In genomic region chr5:131413605-131414559, GRCh38 we compare ENCODE assay signal across 8 cellular contexts.
A peak's percentile ranks its signal among the peaks of the same experiment; 100 is the strongest.
DNase-seq lines count a peak whose midpoint lies in the region; ATAC-seq and TF ChIP-seq lines count a peak whose summit lies in the region.

No MANE protein-coding gene starts in this region.

- no peaks in the 10 kb centered on the region for H3K9me3 ChIP-seq in adipocyte (ENCODE audit: control insufficient read depth, low read length)
- H3K9me3 ChIP-seq in GM23248 (ENCODE audit: low read depth) = no peaks in the 10 kb centered on the region

- H3F3A ChIP-seq in GM23248 (ENCODE audit: insufficient read depth) = no peaks in the 10 kb centered on the region

- peak; percentile 75 for ATAC-seq in GM19463 (IDR thresholded peaks at IDR 0.05; ENCODE audit: unreplicated experiment)
- ATAC-seq in HG03342 (IDR thresholded peaks at IDR 0.05; ENCODE audit: unreplicated experiment) = peak; percentile 84
- no peak for ATAC-seq in sciatic nerve

- H3K27ac ChIP-seq in GM23248 = no peak overlapping the region

- H3K9ac ChIP-seq in adipocyte (ENCODE audit: low read length) = no peak overlapping the region
- H3K9ac ChIP-seq in GM23248 = no peak overlapping the region

- in situ Hi-C loops in GM23248 (cut with MboI) = no loop called here

- 70 to 72% methylated on average over 4 of the region's 4 CpGs for WGBS in GM23248 (ENCODE audit: low coverage in 1 of 2, low lambda C conversion rate in 2 of 2, missing lambda C conversion rate in 2 of 2), 2 experiments

- H3K27me3 ChIP-seq in GM06990 (replicated peaks; ENCODE audit: control insufficient read depth, insufficient read depth, low read length) (no peaks in the 10 kb centered on the region), adipocyte (replicated peaks; ENCODE audit: control insufficient read depth, insufficient read depth, low read length) (no peaks in the 10 kb centered on the region), GM23248 (replicated peaks; ENCODE audit: insufficient read depth) (no peaks in the 10 kb centered on the region)

- no peak overlapping the region for H2AFZ ChIP-seq in GM23248

- H3K4me1 ChIP-seq in adipocyte (ENCODE audit: control insufficient read depth, insufficient read depth, low read length) (peaks cover 10% of the 10 kb centered on the region), GM23248 (ENCODE audit: insufficient read depth) (no peaks in the 10 kb centered on the region)

- no peaks in the 10 kb centered on the region for H3K79me2 ChIP-seq in GM23248 (ENCODE audit: insufficient read depth)

- no peaks in the 10 kb centered on the region for H4K20me1 ChIP-seq in GM23248 (ENCODE audit: insufficient read depth)

- intact Hi-C loops in sciatic nerve (cut with DNase I) = no loop called here

- DNase-seq in GM06990 (ENCODE audit: extremely low read depth, insufficient read length) (peak; percentile 39), adipocyte (ENCODE audit: low read depth) (peak; percentile 37), sciatic nerve (ENCODE audit: low spot score) (no peak), GM23248 (no peak), cerebellar nuclear complex (lab: John Stamatoyannopoulos, UW) (no peak), SW480 (ENCODE audit: low spot score) (no peak)

- peaks cover under 1% of the 10 kb centered on the region; the same call in 1 of the 2 replicates for H3K36me3 ChIP-seq in GM06990 (ENCODE audit: control insufficient read depth, insufficient read depth, low read length)
- no peaks in the 10 kb centered on the region for H3K36me3 ChIP-seq in adipocyte (ENCODE audit: control insufficient read depth, insufficient read depth, low read length, severe bottlenecking)
- H3K36me3 ChIP-seq in GM23248 (ENCODE audit: low read depth) = peaks cover 6% of the 10 kb centered on the region; the same call in 1 of the 2 replicates

- no peaks in the 10 kb centered on the region for H3K9me2 ChIP-seq in GM23248 (ENCODE audit: insufficient read depth)

- TF ChIP-seq CTCF in GM06990 (IDR thresholded peaks at IDR 0.05; ENCODE audit: insufficient read depth, low read length, poor library complexity, severe bottlenecking) = no peak

- H3K4me3 ChIP-seq in GM06990 (replicated peaks; ENCODE audit: low read depth, low read length) (no peak overlapping the region), adipocyte (ENCODE audit: low read length) (no peak overlapping the region), GM23248 (no peak overlapping the region)

- H3K4me2 ChIP-seq in GM23248 (ENCODE audit: unreplicated experiment) = no peak overlapping the region

Comparison
In these comparisons a context has a peak if more than half of its experiments do, and no peak if none do; other contexts are left out.
1. DNase-seq: peak in GM06990 (single experiment) and adipocyte (single experiment); none in sciatic nerve (single experiment), GM23248 (single experiment), cerebellar nuclear complex (0 of 2) and SW480 (single experiment).